ENCODE assay signal across 14 cellular contexts in the genomic region with DNA sequence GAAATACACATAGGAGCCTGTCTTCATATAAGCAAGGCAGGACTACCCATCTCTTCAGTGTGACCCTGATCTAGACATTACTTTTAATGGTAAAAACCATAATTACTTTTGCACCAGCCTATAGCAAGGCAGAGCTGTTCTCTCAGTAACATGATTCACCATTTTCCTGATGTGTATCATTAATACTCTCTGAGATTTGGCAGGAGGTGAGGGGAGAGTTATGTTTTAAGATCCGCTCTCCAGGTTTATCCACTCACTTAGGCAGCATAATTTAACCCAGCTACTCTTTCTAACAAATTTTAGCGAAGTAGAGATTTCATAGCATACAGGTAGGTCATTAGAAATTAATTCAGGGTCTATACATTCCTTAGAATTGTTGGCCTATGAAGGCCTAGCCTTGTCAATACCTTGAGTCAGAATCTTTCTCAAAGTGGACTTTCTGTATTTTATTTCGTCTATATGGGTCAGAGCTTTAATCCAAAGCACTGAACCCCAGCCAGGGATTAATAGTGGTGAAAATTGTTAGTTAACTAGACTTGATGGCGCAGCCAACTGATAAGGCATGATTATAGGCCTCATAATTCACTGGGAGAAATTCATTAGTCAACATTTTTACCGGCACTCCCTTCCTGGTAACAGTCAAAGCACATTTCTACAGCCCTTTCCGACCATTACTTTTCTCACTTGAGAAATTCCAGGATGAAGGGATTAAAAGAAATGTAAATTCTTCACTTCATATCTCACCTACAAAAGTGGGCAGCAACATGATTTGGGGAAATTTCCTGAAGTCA.
DNase-seq lines count a peak whose midpoint lies in the region; ATAC-seq and TF ChIP-seq lines count a peak whose summit lies in the region.
"Had no signal": no experiment of that assay in that cellular context is flagged by ENCODE, and none has a peak within 500 bp of the region (broad histone marks: within the 10 kb centered on the region; RNA-seq: fewer than 3 reads in every experiment).

No MANE protein-coding gene starts in this region.

- H3K9me3 ChIP-seq in T-helper 17 cell (ENCODE audit: control insufficient read depth, low read length, poor library complexity, severe bottlenecking): no peaks in the 10 kb centered on the region
- H3K9me3 ChIP-seq: BLaER1, Caco-2, HAP-1 had no signal

- H3K27ac ChIP-seq in VCaP: peak overlapping the region; percentile 37; the same call in 1 of the 2 replicates
- H3K27ac ChIP-seq: BLaER1 had no signal

- H3K4me3 Mint-ChIP-seq in nephron (no peak overlapping the region), T-helper 17 cell (no peak overlapping the region)
- H3K4me3 Mint-ChIP-seq: CD8-positive, alpha-beta memory T cell; HFFc6 had no signal

- H3K4me1 Mint-ChIP-seq in nephron (peaks cover 42% of the 10 kb centered on the region), T-helper 17 cell (no peaks in the 10 kb centered on the region)
- H3K4me1 Mint-ChIP-seq: CD8-positive, alpha-beta memory T cell had no signal

- TF ChIP-seq CTCF in VCaP (conservative IDR thresholded peaks at IDR 0.05) (no peak), nephron (IDR thresholded peaks at IDR 0.05; ENCODE audit: unreplicated experiment in 3 of 3) (no peak), retinal pigment epithelial cell (conservative IDR thresholded peaks at IDR 0.05; ENCODE audit: low read depth, low read length) (no peak)

- peaks cover 3% of the 10 kb centered on the region for H3K9me3 Mint-ChIP-seq in nephron
- H3K9me3 Mint-ChIP-seq: HFFc6 had no signal

- H3K27me3 Mint-ChIP-seq in nephron (ENCODE audit: low read depth) (no peaks in the 10 kb centered on the region), T-helper 17 cell (peaks cover 24% of the 10 kb centered on the region)
- H3K27me3 Mint-ChIP-seq: CD8-positive, alpha-beta memory T cell had no signal

- H3K27ac Mint-ChIP-seq in nephron (peak overlapping the region; percentile 80 to 94 (median 92)), T-helper 17 cell (no peak overlapping the region)
- H3K27ac Mint-ChIP-seq: CD8-positive, alpha-beta memory T cell; HFFc6 had no signal

- H3K36me3 Mint-ChIP-seq in nephron (ENCODE audit: low read depth): no peaks in the 10 kb centered on the region
- H3K36me3 Mint-ChIP-seq in T-helper 17 cell (ENCODE audit: low read depth): no peaks in the 10 kb centered on the region
- H3K36me3 Mint-ChIP-seq: CD8-positive, alpha-beta memory T cell had no signal

- DNase-seq in retinal pigment epithelial cell (ENCODE audit: low read depth) (peak; percentile 95), T-helper 17 cell (no peak), HCEC 1CT (no peak)
- DNase-seq: AML-193; Caco-2; CD8-positive, alpha-beta memory T cell; DND-41; GDM1; HFFc6 had no signal

- H3K4me3 ChIP-seq in retinal pigment epithelial cell (ENCODE audit: low read length): no peak overlapping the region
- H3K4me3 ChIP-seq: BLaER1, HAP-1 had no signal

- ATAC-seq in T-helper 17 cell (no peak), HG03460 (IDR thresholded peaks at IDR 0.05; ENCODE audit: unreplicated experiment) (no peak)
